8 cellular contexts compared by ENCODE assay signal in genomic region chr15:74373731-74374647, GRCh38. TPM values are rescaled to one million over a fixed set of nuclear protein-coding genes. Genes with fewer than 3 reads are reported as not detected.
DNase-seq lines count a peak whose midpoint lies in the region; ATAC-seq, FAIRE-seq and TF ChIP-seq lines count a peak whose summit lies in the region.

No MANE protein-coding gene starts in this region.

- TF ChIP-seq CTCF in AG09319 (IDR thresholded peaks at IDR 0.05; ENCODE audit: low read depth, low read length) (peak; percentile 87), activated B cell treated with CpG ODN at 0.5 μM for 24 hours (IDR thresholded peaks at IDR 0.05) (peak; percentile 32), keratinocyte (optimal IDR thresholded peaks at IDR 0.05 in 1 of 3, IDR thresholded peaks at IDR 0.05 in 1 of 3, conservative IDR thresholded peaks at IDR 0.05 in 1 of 3; ENCODE audit: extremely low read depth in 1 of 3, insufficient read depth in 2 of 3, low read length in 3 of 3) (peak; percentile 77 to 93 (median 87))

- H3K4me2 ChIP-seq in keratinocyte (ENCODE audit: control insufficient read depth, extremely low read depth, insufficient read depth, low read depth, low read length) = peak overlapping the region; percentile 99

- H3K27ac Mint-ChIP-seq in activated B cell treated with CpG ODN at 0.5 μM for 24 hours = peak overlapping the region; percentile 12

- H3K4me1 ChIP-seq in keratinocyte (ENCODE audit: control insufficient read depth, extremely low read depth, insufficient read depth, low read length) = peaks cover 22% of the 10 kb centered on the region

- POLR2A ChIA-PET in activated B cell treated with CpG ODN at 0.5 μM for 24 hours (lab: Charles Lee) = interaction anchor here (0.6 to 1.0 kb wide), 4 partner anchors 10 to 168 kb away, joined by 3 to 10 read pairs (median 4); partner anchors contain the start of genes SEMA7A and UBL7

- no peaks in the 10 kb centered on the region for H3K36me3 ChIP-seq in keratinocyte (ENCODE audit: control insufficient read depth in 2 of 2, extremely low read depth in 1 of 2, insufficient read depth in 2 of 2, low read length in 2 of 2)

- no peaks in the 10 kb centered on the region for H3K9me3 Mint-ChIP-seq in activated B cell treated with CpG ODN at 0.5 μM for 24 hours

- H3K79me2 ChIP-seq in keratinocyte (ENCODE audit: control insufficient read depth, insufficient read depth, low read length) = no peaks in the 10 kb centered on the region

- FAIRE-seq in keratinocyte (lab: Jason Lieb, UNC) = no peak

- no peaks in the 10 kb centered on the region for H3K9me3 ChIP-seq in keratinocyte (ENCODE audit: control insufficient read depth, low read depth, low read length)

- H3K36me3 Mint-ChIP-seq in activated B cell treated with CpG ODN at 0.5 μM for 24 hours (ENCODE audit: low read depth) = no peaks in the 10 kb centered on the region

- peak; percentile 38 for DNase-seq in AG09319 (ENCODE audit: extremely low read depth, low read depth)
- peak; percentile 92 for DNase-seq in NCI-H226
- DNase-seq in activated B cell treated with CpG ODN at 0.5 μM for 24 hours = peak; percentile 89
- DNase-seq in central memory CD4-positive, alpha-beta T cell = peak; percentile 86
- no peak for DNase-seq in keratinocyte (ENCODE audit: low read depth, low spot score)
- peak; percentile 91 to 96 (median 94) for DNase-seq in stimulated activated CD4-positive, alpha-beta T cell treated with anti-CD3 and anti-CD28 coated beads, Interleukin-12 subunit alpha, Interleukin-12 subunit beta, amount 100 ng/mL, for 48 hours (ENCODE audit: low read depth in 2 of 3, low spot score in 1 of 3)

- peak overlapping the region; percentile 74 for H3K9ac ChIP-seq in keratinocyte (ENCODE audit: control insufficient read depth, extremely low read depth, insufficient read depth, low read length)

- peak overlapping the region; percentile 90 for H2AFZ ChIP-seq in keratinocyte (ENCODE audit: control insufficient read depth, low read length)

- intact Hi-C loops in activated B cell treated with CpG ODN at 0.5 μM for 24 hours (cut with micrococcal nuclease) = loop anchor here (1.0 to 5.0 kb wide), 8 partner anchors 8 to 578 kb away; partner anchors contain the start of gene UBL7

- CTCF ChIA-PET in activated B cell treated with CpG ODN at 0.5 μM for 24 hours (lab: Charles Lee) = interaction anchor here (1.0 to 12.5 kb wide), 15 partner anchors 7 to 642 kb away, joined by 3 to 403 read pairs (median 5); partner anchors contain the start of genes RPP25, SEMA7A and UBL7

- H3K9me1 ChIP-seq in keratinocyte (ENCODE audit: control insufficient read depth, extremely low read depth, insufficient read depth, low read length) = peaks cover 4% of the 10 kb centered on the region

- peak overlapping the region; percentile 55 for H3K27ac ChIP-seq in keratinocyte (ENCODE audit: control insufficient read depth, insufficient read depth, low read length)

- H3K4me3 Mint-ChIP-seq in activated B cell treated with CpG ODN at 0.5 μM for 24 hours = peak overlapping the region; percentile 81

- H4K20me1 ChIP-seq in keratinocyte (ENCODE audit: control insufficient read depth, extremely low read depth, insufficient read depth, low read length) = no peaks in the 10 kb centered on the region

- dilution Hi-C loops in keratinocyte (cut with MboI; ENCODE audit: extremely low pct_ligation_motif_present, low sequenced_read_pairs) = no loop called here

- peaks cover 31% of the 10 kb centered on the region for H3K27me3 ChIP-seq in keratinocyte (ENCODE audit: control insufficient read depth, extremely low read depth, insufficient read depth, low read length)

- H3K4me3 ChIP-seq in keratinocyte (ENCODE audit: control insufficient read depth in 2 of 3, extremely low read depth in 1 of 3, insufficient read depth in 2 of 3, low read depth in 1 of 3, low read length in 3 of 3) = peak overlapping the region; percentile 61 to 81 (median 78)

- H3K4me1 Mint-ChIP-seq in activated B cell treated with CpG ODN at 0.5 μM for 24 hours = peaks cover 29% of the 10 kb centered on the region

- H3K27me3 Mint-ChIP-seq in activated B cell treated with CpG ODN at 0.5 μM for 24 hours = peaks cover 9% of the 10 kb centered on the region

- ATAC-seq in GM19025 (IDR thresholded peaks at IDR 0.05; ENCODE audit: low read depth, unreplicated experiment) = peak; percentile 66
- peak; percentile 82 for ATAC-seq in HG03280 (IDR thresholded peaks at IDR 0.05; ENCODE audit: unreplicated experiment)
- peak; percentile 94 for ATAC-seq in activated B cell treated with CpG ODN at 0.5 μM for 24 hours (ENCODE audit: low read depth)

RNA-seq across cellular contexts. Expression of gene CYP11A1, which starts 6.5 kb away (rescaled TPM):
- total RNA-seq in activated B cell treated with CpG ODN at 0.5 μM for 24 hours = not detected in 2 replicates
- 0.27 TPM in 1 of 3 replicates, not detected in the others for polyA plus RNA-seq in keratinocyte
- polyA plus RNA-seq in keratinocyte (2011; ENCODE audit: low read depth) = not detected
- polyA plus RNA-seq in keratinocyte (2011; cell fraction: cytosol; rRNA removed) = 0.13 and 0.25 TPM in 2 replicates
- polyA plus RNA-seq in keratinocyte (2011; cell fraction: nucleus; rRNA removed) = 0.22 and 0.24 TPM in 2 replicates
- polyA plus RNA-seq in keratinocyte (2012; ENCODE audit: low replicate concordance) = not detected in 2 replicates
- 0.13 TPM in 1 of 3 replicates, not detected in the others for polyA minus RNA-seq in keratinocyte
- polyA minus RNA-seq in keratinocyte (2011; cell fraction: cytosol; rRNA and poly(A)+ RNA removed) = 2.1 TPM
- 1.2 TPM in 1 of 2 replicates, not detected in the other for polyA minus RNA-seq in keratinocyte (2011; cell fraction: nucleus; rRNA and poly(A)+ RNA removed)

RNA-seq across cellular contexts. Expression of gene SEMA7A, which starts 59.8 kb away (rescaled TPM):
- 159 and 178 TPM in 2 replicates for total RNA-seq in activated B cell treated with CpG ODN at 0.5 μM for 24 hours
- polyA plus RNA-seq in keratinocyte = 8.0 to 15.5 TPM (median 8.1 TPM) in 3 replicates
- 6.4 TPM for polyA plus RNA-seq in keratinocyte (2011; ENCODE audit: low read depth)
- polyA plus RNA-seq in keratinocyte (2011; cell fraction: cytosol; rRNA removed) = 3.7 and 3.8 TPM in 2 replicates
- 21.0 and 21.5 TPM in 2 replicates for polyA plus RNA-seq in keratinocyte (2011; cell fraction: nucleus; rRNA removed)
- polyA plus RNA-seq in keratinocyte (2012; ENCODE audit: low replicate concordance) = 12.2 and 17.7 TPM in 2 replicates
- polyA minus RNA-seq in keratinocyte = 15.0 to 36.5 TPM (median 16.5 TPM) in 3 replicates
- polyA minus RNA-seq in keratinocyte (2011; cell fraction: cytosol; rRNA and poly(A)+ RNA removed) = 11.1 TPM
- 22.6 and 23.0 TPM in 2 replicates for polyA minus RNA-seq in keratinocyte (2011; cell fraction: nucleus; rRNA and poly(A)+ RNA removed)

Comparison
In these comparisons a context has a peak if more than half of its experiments do, and no peak if none do; other contexts are left out.
1. CTCF ChIP-seq: peak in every context shown above with its lines; median percentile 87 in AG09319; 87 in keratinocyte; 32 in activated B cell treated with CpG ODN at 0.5 μM for 24 hours.